ENCODE assay signal across 26 cellular contexts in genomic region chr2:100963026-100963375, GRCh38.
"Had no signal": no experiment of that assay in that cellular context is flagged by ENCODE, and none has a peak within 500 bp of the region (broad histone marks: within the 10 kb centered on the region; RNA-seq: fewer than 3 reads in every experiment).

No MANE protein-coding gene starts in this region.

- FAIRE-seq: endometrium had no signal

- H3K9me3 ChIP-seq: esophagus squamous epithelium, heart right ventricle, lower lobe of right lung, prostate gland, right atrium auricular region, thoracic aorta, tibial nerve, upper lobe of left lung, vagina had no signal

- H3K4me3 ChIP-seq: esophagus squamous epithelium, heart right ventricle, lower lobe of right lung, prostate gland, right atrium auricular region, thoracic aorta, tibial nerve, upper lobe of left lung, vagina had no signal

- H3K9ac ChIP-seq: parathyroid adenoma had no signal

- H3K36me3 Mint-ChIP-seq: immature natural killer cell; stimulated activated naive B cell treated with anti-CD40 and anti-IgM and Interleukin-4, amounts not matched to agents 10 μg/mL and 1 μg/mL and 100 μg/mL, for 72 hours had no signal

- H3K27ac Mint-ChIP-seq: effector memory CD8-positive, alpha-beta T cell; immature natural killer cell; stimulated activated naive B cell treated with anti-CD40 and anti-IgM and Interleukin-4, amounts not matched to agents 10 μg/mL and 1 μg/mL and 100 μg/mL, for 72 hours; stimulated activated naive CD8-positive, alpha-beta T cell treated with anti-CD3 and anti-CD28 coated beads, Interleukin-15, Interleukin-2, amounts not matched to agents 100 ng/mL and 50 ng/mL, for 24 hours had no signal

- H3K27ac ChIP-seq: esophagus squamous epithelium, lower lobe of right lung, parathyroid adenoma, prostate gland, right atrium auricular region, thoracic aorta, tibial nerve, upper lobe of left lung, vagina had no signal

- H3K4me1 Mint-ChIP-seq: immature natural killer cell; neural crest cell; stimulated activated naive B cell treated with anti-CD40 and anti-IgM and Interleukin-4, amounts not matched to agents 10 μg/mL and 1 μg/mL and 100 μg/mL, for 72 hours had no signal

- H3K9me3 Mint-ChIP-seq: effector memory CD8-positive, alpha-beta T cell; immature natural killer cell; naive thymus-derived CD8-positive, alpha-beta T cell; neural crest cell; stimulated activated naive B cell treated with anti-CD40 and anti-IgM and Interleukin-4, amounts not matched to agents 10 μg/mL and 1 μg/mL and 100 μg/mL, for 72 hours; stimulated activated naive CD8-positive, alpha-beta T cell treated with anti-CD3 and anti-CD28 coated beads, Interleukin-15, Interleukin-2, amounts not matched to agents 100 ng/mL and 50 ng/mL, for 24 hours had no signal

- H3K27me3 ChIP-seq: esophagus squamous epithelium, heart right ventricle, right atrium auricular region, tibial nerve, upper lobe of left lung, vagina had no signal

- DNase-seq: cortex of kidney; effector memory CD8-positive, alpha-beta T cell; erythroblast; esophagus squamous epithelium; foreskin melanocyte; glutamatergic neuron; heart right ventricle; hypothalamus; immature natural killer cell; islet precursor cell; left ventricle myocardium superior; lower lobe of right lung; naive thymus-derived CD8-positive, alpha-beta T cell; stimulated activated CD4-positive, alpha-beta T cell treated with anti-CD3 and anti-CD28 coated beads, Interleukin-4, amount 100 ng/mL, for 4 hours; stimulated activated naive B cell treated with anti-CD40 and anti-IgM and Interleukin-4, amounts not matched to agents 10 μg/mL and 1 μg/mL and 100 μg/mL, for 72 hours; upper lobe of left lung had no signal

- H3K27me3 Mint-ChIP-seq: naive thymus-derived CD8-positive, alpha-beta T cell; stimulated activated naive CD8-positive, alpha-beta T cell treated with anti-CD3 and anti-CD28 coated beads, Interleukin-15, Interleukin-2, amounts not matched to agents 100 ng/mL and 50 ng/mL, for 24 hours had no signal

- ATAC-seq: effector memory CD8-positive, alpha-beta T cell; lower lobe of right lung; naive thymus-derived CD8-positive, alpha-beta T cell; sciatic nerve; stimulated activated naive B cell treated with anti-CD40 and anti-IgM and Interleukin-4, amounts not matched to agents 10 μg/mL and 1 μg/mL and 100 μg/mL, for 72 hours had no signal

- H3K4me1 ChIP-seq: parathyroid adenoma, prostate gland had no signal

- H3K4me3 Mint-ChIP-seq: effector memory CD8-positive, alpha-beta T cell; immature natural killer cell; naive thymus-derived CD8-positive, alpha-beta T cell; neural crest cell; stimulated activated naive B cell treated with anti-CD40 and anti-IgM and Interleukin-4, amounts not matched to agents 10 μg/mL and 1 μg/mL and 100 μg/mL, for 72 hours; stimulated activated naive CD8-positive, alpha-beta T cell treated with anti-CD3 and anti-CD28 coated beads, Interleukin-15, Interleukin-2, amounts not matched to agents 100 ng/mL and 50 ng/mL, for 24 hours had no signal

- H3K36me3 ChIP-seq: lower lobe of right lung, prostate gland, right atrium auricular region, thoracic aorta, tibial nerve, upper lobe of left lung, vagina had no signal
